In genomic region chr19:14135355-14135754, GRCh38 we compare ENCODE assay signal across 13 cellular contexts. TPM values are rescaled to one million over a fixed set of nuclear protein-coding genes. Genes with fewer than 3 reads are reported as not detected.
DNase-seq lines count a peak whose midpoint lies in the region; ATAC-seq, FAIRE-seq and TF ChIP-seq lines count a peak whose summit lies in the region.
"Had no signal": no experiment of that assay in that cellular context is flagged by ENCODE, and none has a peak within 500 bp of the region (broad histone marks: within the 10 kb centered on the region; RNA-seq: fewer than 3 reads in every experiment).

No MANE protein-coding gene starts in this region.

- in situ Hi-C loops in K562 (cut with MboI), result no loop called here

- peaks cover 22% of the 10 kb centered on the region; the same call in 2 of the 3 replicates for H3K36me3 ChIP-seq in K562 (ENCODE audit: control insufficient read depth, insufficient read depth, low read length)

- peak overlapping the region; percentile 84 for H3K4me3 Mint-ChIP-seq in CD4-positive, alpha-beta T cell
- H3K4me3 Mint-ChIP-seq in naive thymus-derived CD8-positive, alpha-beta T cell, result peak overlapping the region; percentile 67 to 91 (median 76)

- TF ChIP-seq POLR2A in K562 (conservative IDR thresholded peaks at IDR 0.05), result no peak

- ATAC-seq in CD4-positive, alpha-beta T cell (ENCODE audit: poor library complexity), result no peak
- ATAC-seq in K562 (no peak), HG03439 (IDR thresholded peaks at IDR 0.05; ENCODE audit: unreplicated experiment) (no peak), left cardiac atrium (no peak), HG02623 (IDR thresholded peaks at IDR 0.05; ENCODE audit: unreplicated experiment) (no peak)
- no peak for ATAC-seq in naive thymus-derived CD8-positive, alpha-beta T cell

- H3K9me3 Mint-ChIP-seq in CD4-positive, alpha-beta T cell, result no peaks in the 10 kb centered on the region
- no peaks in the 10 kb centered on the region for H3K9me3 Mint-ChIP-seq in naive thymus-derived CD8-positive, alpha-beta T cell

- BruUV-seq in K562 (replicated peaks; lab: Mats Ljungman, UMichigan), result no TSS peak

- no peak for FAIRE-seq in K562 (lab: Jason Lieb, UNC)
- FAIRE-seq: colon, GM12891 had no signal

- no peaks in the 10 kb centered on the region for H4K20me1 ChIP-seq in K562 (replicated peaks; ENCODE audit: control insufficient read depth, insufficient read depth, low read length)

- no peak overlapping the region for H3K27ac ChIP-seq in CD4-positive, alpha-beta T cell (ENCODE audit: low read depth, low read length)
- H3K27ac ChIP-seq in K562 (ENCODE audit: extremely low read depth, low read depth, low read length), result peak overlapping the region; percentile 94

- H3K9me1 ChIP-seq in K562 (ENCODE audit: control insufficient read depth, insufficient read depth, low read length), result no peaks in the 10 kb centered on the region

- CTCF ChIA-PET in CD4-positive, alpha-beta T cell (lab: Charles Lee), result interaction anchor here (1.6 kb wide), 1 partner anchor 227 kb away, joined by 7 read pairs; no protein-coding TSS in a partner anchor
- CTCF ChIA-PET in K562 (lab: Yijun Ruan, JAX; ENCODE audit: low intra/inter-chr PET ratio), result no interaction called here

- H3K36me3 Mint-ChIP-seq in CD4-positive, alpha-beta T cell (ENCODE audit: low read depth), result peaks cover 9% of the 10 kb centered on the region
- peaks cover 0 to 4% (median 0%) of the 10 kb centered on the region in 3 donors for H3K36me3 Mint-ChIP-seq in naive thymus-derived CD8-positive, alpha-beta T cell

- no peaks in the 10 kb centered on the region for H3K27me3 ChIP-seq in CD4-positive, alpha-beta T cell (ENCODE audit: control insufficient read depth, insufficient read depth, low read length)
- H3K27me3 ChIP-seq in K562 (ENCODE audit: control insufficient read depth in 2 of 2, insufficient read depth in 2 of 2, low read length in 2 of 2), result no peaks in the 10 kb centered on the region

- H3K27me3 Mint-ChIP-seq in CD4-positive, alpha-beta T cell, result no peaks in the 10 kb centered on the region
- H3K27me3 Mint-ChIP-seq in naive thymus-derived CD8-positive, alpha-beta T cell, result no peaks in the 10 kb centered on the region

- WGBS in K562 (ENCODE audit: insufficient coverage, low coverage, missing lambda C conversion rate), result 15% methylated on average over 6 of the region's 6 CpGs

- peak overlapping the region; percentile 53 for H3K27ac Mint-ChIP-seq in CD4-positive, alpha-beta T cell
- peak overlapping the region in 7 of 10 donors; percentile 66 to 84 (median 80) for H3K27ac Mint-ChIP-seq in naive thymus-derived CD8-positive, alpha-beta T cell

- peak overlapping the region; percentile 68 for H3K4me3 ChIP-seq in Jurkat, Clone E6-1 (ENCODE audit: low read length)
- H3K4me3 ChIP-seq in K562, result peak overlapping the region; percentile 84

- no peak for DNase-seq in CD4-positive, alpha-beta T cell
- DNase-seq in Jurkat, Clone E6-1 (ENCODE audit: low read depth, low spot score), result no peak
- DNase-seq in K562 (ENCODE audit: extremely low read depth in 1 of 4, low spot score in 3 of 4) (no peak), left cardiac atrium (no peak), kidney glomerular epithelial cell (lab: John Stamatoyannopoulos, UW) (no peak)
- no peak for DNase-seq in naive thymus-derived CD8-positive, alpha-beta T cell
- DNase-seq: NCI-H1694, T1000 had no signal

- no peak for TF ChIP-seq EP300 in K562 (IDR thresholded peaks at IDR 0.05; ENCODE audit: low read length)

- no peak for TF ChIP-seq RAD21 in K562 (CRISPR knock-in tag; conservative IDR thresholded peaks at IDR 0.05 in 1 of 2, IDR thresholded peaks at IDR 0.05 in 1 of 2)

- H3K79me2 ChIP-seq in K562 (ENCODE audit: control insufficient read depth, insufficient read depth, low read length), result peaks cover 34% of the 10 kb centered on the region

- peaks cover 12 to 48% of the 10 kb centered on the region in 2 experiments; a peak in 4 of 5 replicates for H3K4me1 ChIP-seq in K562 (replicated peaks in 1 of 2; ENCODE audit: control insufficient read depth in 2 of 2, insufficient read depth in 2 of 2, low read length in 2 of 2)

- no peaks in the 10 kb centered on the region for H3K9me3 ChIP-seq in CD4-positive, alpha-beta T cell (ENCODE audit: control insufficient read depth, low read length)
- no peaks in the 10 kb centered on the region for H3K9me3 ChIP-seq in K562 (replicated peaks; ENCODE audit: control insufficient read depth, insufficient read depth, low read depth, low read length)

- TF ChIP-seq CTCF in CD4-positive, alpha-beta T cell (IDR thresholded peaks at IDR 0.05), result no peak
- no peak for TF ChIP-seq CTCF in K562 (IDR thresholded peaks at IDR 0.05 in 2 of 3, conservative IDR thresholded peaks at IDR 0.05 in 1 of 3; ENCODE audit: insufficient read depth in 2 of 3, low read depth in 1 of 3, low read length in 3 of 3)

- POLR2A ChIA-PET in CD4-positive, alpha-beta T cell (lab: Charles Lee), result interaction anchor here (0.6 to 2.9 kb wide), 6 partner anchors 20 to 387 kb away, joined by 3 to 22 read pairs (median 17); partner anchors contain the start of genes ADGRE5 and MISP3
- POLR2A ChIA-PET in K562 (lab: Yijun Ruan, JAX), result interaction anchor here (0.5 to 2.4 kb wide), 10 partner anchors 9 to 394 kb away, joined by 3 to 13 read pairs (median 4); partner anchors contain the start of gene PRKACA
- POLR2A ChIA-PET in naive thymus-derived CD8-positive, alpha-beta T cell (lab: Charles Lee), result interaction anchor here (0.5 to 4.6 kb wide), 12 partner anchors 10 to 389 kb away, joined by 3 to 46 read pairs (median 8); partner anchors contain the start of gene PRKACA

- no peak overlapping the region for H2AFZ ChIP-seq in K562 (ENCODE audit: low read depth, low read length)

- intact Hi-C loops in CD4-positive, alpha-beta T cell (cut with DNase I, micrococcal nuclease), result loop anchor here (2.0 to 10.0 kb wide), 6 partner anchors 43 to 858 kb away; no protein-coding TSS in a partner anchor
- intact Hi-C loops in K562 (cut with micrococcal nuclease) (loop anchor here (5.0 kb wide), 2 partner anchors 212 to 352 kb away; no protein-coding TSS in a partner anchor), left cardiac atrium (cut with DNase I) (loop anchor here in 1 of 2 donors (5.0 kb wide), 1 partner anchor 58 kb away; no protein-coding TSS in a partner anchor)

- H3K9ac ChIP-seq in K562 (ENCODE audit: insufficient read depth in 1 of 2, low read depth in 2 of 2, low read length in 2 of 2), result peak overlapping the region; percentile 86 to 100; a peak in 3 of 4 replicates

- peaks cover 25% of the 10 kb centered on the region for H3K4me1 Mint-ChIP-seq in CD4-positive, alpha-beta T cell (ENCODE audit: low read depth)
- peaks cover 10 to 31% (median 26%) of the 10 kb centered on the region in 4 donors for H3K4me1 Mint-ChIP-seq in naive thymus-derived CD8-positive, alpha-beta T cell

- H3K4me2 ChIP-seq in K562 (ENCODE audit: insufficient read depth, low read length), result peak overlapping the region; percentile 97

RNA-seq across cellular contexts. Expression of gene ASF1B, which starts 1.0 kb away (rescaled TPM):
- total RNA-seq in CD4-positive, alpha-beta T cell, result under 1 TPM; 0.59 to 0.77 TPM
- polyA plus RNA-seq in Jurkat, Clone E6-1 (2012; ENCODE audit: insufficient read depth, insufficient read length), result 106 TPM
- total RNA-seq in K562 (2011; cell fraction: chromatin; rRNA removed; ENCODE audit: low replicate concordance), result 7.9 and 16.6 TPM in 2 replicates
- total RNA-seq in K562 (2011; cell fraction: nucleolus; rRNA removed), result 18.7 and 23.9 TPM in 2 replicates
- 14.1 and 22.4 TPM in 2 replicates for total RNA-seq in K562 (2011; cell fraction: nucleoplasm; rRNA removed)
- total RNA-seq in K562 (2014; rRNA removed), result 54.8 and 85.6 TPM in 2 replicates
- total RNA-seq in K562 (2014; rRNA removed; fragmentation: Illumina TruSeq; extraction: Trizol), result 29.4 and 30.7 TPM in 2 replicates
- 38.0 and 39.3 TPM in 2 replicates for total RNA-seq in K562 (2015; rRNA removed; fragmentation: Illumina TruSeq; extraction: Trizol)
- total RNA-seq in K562 (2021), result 59.6 and 66.6 TPM in 2 replicates
- polyA plus RNA-seq in K562 (2011; rRNA removed), result 43.1 and 69.4 TPM in 2 replicates
- polyA plus RNA-seq in K562 (2011; cell fraction: cytosol; rRNA removed), result 75.6 and 117 TPM in 2 replicates
- polyA plus RNA-seq in K562 (2011; cell fraction: nucleus; rRNA removed), result 22.8 and 25.8 TPM in 2 replicates
- polyA plus RNA-seq in K562 (2012), result 72.6 and 87.5 TPM in 2 replicates
- 59.5 and 60.9 TPM in 2 replicates for polyA plus RNA-seq in K562 (2014; fragmentation: Illumina TruSeq; extraction: Trizol)
- polyA plus RNA-seq in K562 (2014; fragmentation: Nextera tagmentation; extraction: Ambion mirVana), result 1 to 10 TPM; 6.0 to 8.0 TPM
- 52.7 and 53.3 TPM in 2 replicates for polyA plus RNA-seq in K562 (2014; rRNA removed)
- polyA minus RNA-seq in K562 (2011; rRNA and poly(A)+ RNA removed), result 19.4 and 39.5 TPM in 2 replicates
- 43.6 and 47.1 TPM in 2 replicates for polyA minus RNA-seq in K562 (2011; cell fraction: cytosol; rRNA and poly(A)+ RNA removed)
- 11.0 and 13.6 TPM in 2 replicates for polyA minus RNA-seq in K562 (2011; cell fraction: nucleus; rRNA and poly(A)+ RNA removed)
- 1 to 10 TPM; 2.7 to 4.6 TPM for total RNA-seq in naive thymus-derived CD8-positive, alpha-beta T cell
- polyA plus RNA-seq in naive thymus-derived CD8-positive, alpha-beta T cell, result 1 to 10 TPM; 2.3 to 4.2 (median 3.7) TPM
- 1 to 10 TPM in 1 of 2 donors, under 1 TPM in 1; 0.92 to 3.0 TPM for total RNA-seq in left cardiac atrium

RNA-seq across cellular contexts. Expression of gene PRKACA, which starts 17.8 kb away (rescaled TPM):
- total RNA-seq in CD4-positive, alpha-beta T cell, result 10 to 100 TPM; 27.4 to 29.8 TPM
- 49.7 TPM for polyA plus RNA-seq in Jurkat, Clone E6-1 (2012; ENCODE audit: insufficient read depth, insufficient read length)
- total RNA-seq in K562 (2011; cell fraction: chromatin; rRNA removed; ENCODE audit: low replicate concordance), result 26.1 and 58.3 TPM in 2 replicates
- total RNA-seq in K562 (2011; cell fraction: nucleolus; rRNA removed), result 30.5 and 42.7 TPM in 2 replicates
- 28.7 and 35.1 TPM in 2 replicates for total RNA-seq in K562 (2011; cell fraction: nucleoplasm; rRNA removed)
- total RNA-seq in K562 (2014; rRNA removed), result 8.4 and 12.7 TPM in 2 replicates
- total RNA-seq in K562 (2014; rRNA removed; fragmentation: Illumina TruSeq; extraction: Trizol), result 10.6 and 13.0 TPM in 2 replicates
- total RNA-seq in K562 (2015; rRNA removed; fragmentation: Illumina TruSeq; extraction: Trizol), result 11.9 and 12.2 TPM in 2 replicates
- 57.8 and 63.1 TPM in 2 replicates for total RNA-seq in K562 (2021)
- polyA plus RNA-seq in K562 (2011; rRNA removed), result 19.9 and 22.9 TPM in 2 replicates
- 18.1 and 22.9 TPM in 2 replicates for polyA plus RNA-seq in K562 (2011; cell fraction: cytosol; rRNA removed)
- polyA plus RNA-seq in K562 (2011; cell fraction: nucleus; rRNA removed), result 9.4 and 10.8 TPM in 2 replicates
- polyA plus RNA-seq in K562 (2012), result 53.1 and 56.7 TPM in 2 replicates
- polyA plus RNA-seq in K562 (2014; fragmentation: Illumina TruSeq; extraction: Trizol), result 50.6 and 59.4 TPM in 2 replicates
- 1 to 10 TPM; 1.2 to 1.7 TPM for polyA plus RNA-seq in K562 (2014; fragmentation: Nextera tagmentation; extraction: Ambion mirVana)
- polyA plus RNA-seq in K562 (2014; rRNA removed), result 37.6 and 39.7 TPM in 2 replicates
- 16.0 and 20.3 TPM in 2 replicates for polyA minus RNA-seq in K562 (2011; rRNA and poly(A)+ RNA removed)
- 18.1 and 18.7 TPM in 2 replicates for polyA minus RNA-seq in K562 (2011; cell fraction: cytosol; rRNA and poly(A)+ RNA removed)
- polyA minus RNA-seq in K562 (2011; cell fraction: nucleus; rRNA and poly(A)+ RNA removed), result 7.5 and 8.3 TPM in 2 replicates
- 10 to 100 TPM; 54.7 to 56.8 TPM for total RNA-seq in naive thymus-derived CD8-positive, alpha-beta T cell
- 1 to 10 TPM; 1.1 to 1.8 (median 1.3) TPM for polyA plus RNA-seq in naive thymus-derived CD8-positive, alpha-beta T cell
- total RNA-seq in left cardiac atrium, result 100 to 1,000 TPM; 348 to 418 TPM

RNA-seq across cellular contexts. Expression of gene SAMD1, which starts 44.8 kb away (rescaled TPM):
- 10 to 100 TPM; 29.4 to 30.1 TPM for total RNA-seq in CD4-positive, alpha-beta T cell
- 84.3 TPM for polyA plus RNA-seq in Jurkat, Clone E6-1 (2012; ENCODE audit: insufficient read depth, insufficient read length)
- total RNA-seq in K562 (2011; cell fraction: chromatin; rRNA removed; ENCODE audit: low replicate concordance), result 9.8 and 27.6 TPM in 2 replicates
- total RNA-seq in K562 (2011; cell fraction: nucleolus; rRNA removed), result 23.5 and 24.9 TPM in 2 replicates
- 12.7 and 15.1 TPM in 2 replicates for total RNA-seq in K562 (2011; cell fraction: nucleoplasm; rRNA removed)
- total RNA-seq in K562 (2014; rRNA removed) (65.4 and 71.9 TPM in 2 replicates), K562 (2014; rRNA removed; fragmentation: Illumina TruSeq; extraction: Trizol) (15.4 and 16.0 TPM in 2 replicates), K562 (2015; rRNA removed; fragmentation: Illumina TruSeq; extraction: Trizol) (43.5 and 51.7 TPM in 2 replicates), K562 (2021) (85.9 and 96.0 TPM in 2 replicates), left cardiac atrium (10 to 100 TPM; 33.4 to 39.1 TPM)
- polyA plus RNA-seq in K562 (2011; rRNA removed) (14.3 and 14.8 TPM in 2 replicates), K562 (2014; fragmentation: Illumina TruSeq; extraction: Trizol) (45.7 and 48.9 TPM in 2 replicates), K562 (2014; fragmentation: Nextera tagmentation; extraction: Ambion mirVana) (1 to 10 TPM; 2.9 to 3.1 TPM), K562 (2014; rRNA removed) (44.5 and 47.8 TPM in 2 replicates)
- polyA plus RNA-seq in K562 (2011; cell fraction: cytosol; rRNA removed), result 15.9 and 30.2 TPM in 2 replicates
- 34.7 and 64.0 TPM in 2 replicates for polyA plus RNA-seq in K562 (2011; cell fraction: nucleus; rRNA removed)
- 39.1 and 39.7 TPM in 2 replicates for polyA plus RNA-seq in K562 (2012)
- polyA minus RNA-seq in K562 (2011; rRNA and poly(A)+ RNA removed), result 4.1 and 7.6 TPM in 2 replicates
- 22.9 and 32.7 TPM in 2 replicates for polyA minus RNA-seq in K562 (2011; cell fraction: cytosol; rRNA and poly(A)+ RNA removed)
- 4.8 and 5.0 TPM in 2 replicates for polyA minus RNA-seq in K562 (2011; cell fraction: nucleus; rRNA and poly(A)+ RNA removed)
- 10 to 100 TPM; 66.4 to 68.3 TPM for total RNA-seq in naive thymus-derived CD8-positive, alpha-beta T cell
- polyA plus RNA-seq in naive thymus-derived CD8-positive, alpha-beta T cell, result 1 to 10 TPM; 2.3 to 5.2 (median 2.7) TPM

RNA-seq across cellular contexts. Expression of gene C19orf67, which starts 49.8 kb away (rescaled TPM):
- not detected for total RNA-seq in CD4-positive, alpha-beta T cell
- not detected for polyA plus RNA-seq in Jurkat, Clone E6-1 (2012; ENCODE audit: insufficient read depth, insufficient read length)
- total RNA-seq in K562 (2011; cell fraction: chromatin; rRNA removed; ENCODE audit: low replicate concordance), result 0.83 and 2.1 TPM in 2 replicates
- 3.7 and 4.5 TPM in 2 replicates for total RNA-seq in K562 (2011; cell fraction: nucleolus; rRNA removed)
- 1.8 and 2.1 TPM in 2 replicates for total RNA-seq in K562 (2011; cell fraction: nucleoplasm; rRNA removed)
- total RNA-seq in K562 (2014; rRNA removed) (0.45 and 1.5 TPM in 2 replicates), K562 (2014; rRNA removed; fragmentation: Illumina TruSeq; extraction: Trizol) (0.35 TPM in 1 of 2 replicates, not detected in the other), K562 (2015; rRNA removed; fragmentation: Illumina TruSeq; extraction: Trizol) (0.29 and 0.53 TPM in 2 replicates), K562 (2021) (1.1 and 2.1 TPM in 2 replicates), left cardiac atrium (not detected)
- polyA plus RNA-seq in K562 (2011; rRNA removed) (0.39 and 0.56 TPM in 2 replicates), K562 (2014; fragmentation: Illumina TruSeq; extraction: Trizol) (0.28 and 0.39 TPM in 2 replicates), K562 (2014; fragmentation: Nextera tagmentation; extraction: Ambion mirVana) (not detected), K562 (2014; rRNA removed) (1.8 TPM in 1 of 2 replicates, not detected in the other)
- polyA plus RNA-seq in K562 (2011; cell fraction: cytosol; rRNA removed), result 0.46 and 0.97 TPM in 2 replicates
- polyA plus RNA-seq in K562 (2011; cell fraction: nucleus; rRNA removed), result 1.2 and 3.8 TPM in 2 replicates
- 0.62 and 0.68 TPM in 2 replicates for polyA plus RNA-seq in K562 (2012)
- polyA minus RNA-seq in K562 (2011; rRNA and poly(A)+ RNA removed), result 0.14 TPM in 1 of 2 replicates, not detected in the other
- polyA minus RNA-seq in K562 (2011; cell fraction: cytosol; rRNA and poly(A)+ RNA removed), result not detected in 2 replicates
- polyA minus RNA-seq in K562 (2011; cell fraction: nucleus; rRNA and poly(A)+ RNA removed), result 1.5 and 3.0 TPM in 2 replicates
- under 1 TPM in 1 of 2 experiments, not detected in 1; 0.85 TPM for total RNA-seq in naive thymus-derived CD8-positive, alpha-beta T cell
- not detected for polyA plus RNA-seq in naive thymus-derived CD8-positive, alpha-beta T cell
- total RNA-seq: mucosa of gallbladder had no signal

Comparison
In these comparisons a context has a peak if more than half of its experiments do, and no peak if none do; other contexts are left out.
1. RNA of gene PRKACA, which starts 17.8 kb away (total RNA-seq): 348 to 418 TPM in left cardiac atrium; 54.7 to 56.8 TPM in naive thymus-derived CD8-positive, alpha-beta T cell, 27.4 to 29.8 TPM in CD4-positive, alpha-beta T cell and 8.4 to 63.1 TPM in K562; every median in the first group is over 4 times any median in the second.